Comparison of ENCODE assay signal across 11 cellular contexts in genomic region chr2:237304763-237305514, GRCh38.
DNase-seq lines count a peak whose midpoint lies in the region; ATAC-seq and TF ChIP-seq lines count a peak whose summit lies in the region.
"Had no signal": no experiment of that assay in that cellular context is flagged by ENCODE, and none has a peak within 500 bp of the region (broad histone marks: within the 10 kb centered on the region; RNA-seq: fewer than 3 reads in every experiment).

No MANE protein-coding gene starts in this region.

- ATAC-seq in HG03457 (IDR thresholded peaks at IDR 0.05; ENCODE audit: unreplicated experiment) (no peak), GM21737 (IDR thresholded peaks at IDR 0.05; ENCODE audit: unreplicated experiment) (no peak)

- peak; percentile 25; the same call in 1 of the 2 replicates for TF ChIP-seq EP300 in Ishikawa (IDR thresholded peaks at IDR 0.05; ENCODE audit: borderline replicate concordance)

- no peak for TF ChIP-seq RAD21 in Ishikawa (IDR thresholded peaks at IDR 0.05; ENCODE audit: low read depth)

- DNase-seq in AG08396 (ENCODE audit: low spot score) (peak; percentile 53), astrocyte of the hippocampus (ENCODE audit: low read depth, low spot score) (peak; percentile 86), islet precursor cell (peak; percentile 83), ACHN (no peak), SHP77 (lab: John Stamatoyannopoulos, UW) (no peak)
- DNase-seq: activated CD8-positive, alpha-beta memory T cell treated with anti-CD3 and anti-CD28 coated beads, Interleukin-2, amount 50 U/mL, for 4 hours; NCI-H1417; NCI-H510A had no signal

- in situ Hi-C loops in ACHN (cut with HindIII; ENCODE audit: low pct_ligation_motif_present, low pct_unique_long_range_greater_than_20kb, low sequenced_read_pairs) = no loop called here

TF ChIP-seq in Ishikawa, 13 proteins besides CTCF, POLR2A, EP300 and RAD21:
- no peak for TF ChIP-seq CEBPB (IDR thresholded peaks at IDR 0.05)
- TF ChIP-seq MAX (IDR thresholded peaks at IDR 0.05) = no peak
- TF ChIP-seq EGR1 (IDR thresholded peaks at IDR 0.05) = no peak
- no peak for TF ChIP-seq YY1 (IDR thresholded peaks at IDR 0.05; ENCODE audit: low read depth)
- no peak for TF ChIP-seq CREB1 (IDR thresholded peaks at IDR 0.05; ENCODE audit: low read depth)
- TF ChIP-seq FOXM1 (IDR thresholded peaks at IDR 0.05; ENCODE audit: borderline replicate concordance, low read depth) = no peak
- TF ChIP-seq ZBTB7A (IDR thresholded peaks at IDR 0.05; ENCODE audit: low read depth) = no peak
- TF ChIP-seq REST (IDR thresholded peaks at IDR 0.05; ENCODE audit: low read depth) = no peak
- TF ChIP-seq TCF12 (IDR thresholded peaks at IDR 0.05; ENCODE audit: low read depth) = peak; percentile 33; the same call in 1 of the 2 replicates
- TF ChIP-seq TEAD4 (IDR thresholded peaks at IDR 0.05) = peak; percentile 66
- TF ChIP-seq TAF1 (IDR thresholded peaks at IDR 0.05; ENCODE audit: low read depth) = no peak
- TF ChIP-seq NFIC (IDR thresholded peaks at IDR 0.05) = peak; percentile 74
- no peak for TF ChIP-seq USF1 (IDR thresholded peaks at IDR 0.05)

Comparison
In these comparisons a context has a peak if more than half of its experiments do, and no peak if none do; other contexts are left out.
1. DNase-seq: peak in AG08396 (single experiment), astrocyte of the hippocampus (single experiment) and islet precursor cell (single experiment); none in ACHN (single experiment) and SHP77 (0 of 2).